In genomic region chr1:152440635-152441471, GRCh38 we compare ENCODE assay signal across 9 cellular contexts. TPM values are rescaled to one million over a fixed set of nuclear protein-coding genes. Genes with fewer than 3 reads are reported as not detected.
A peak's percentile ranks its signal among the peaks of the same experiment; 100 is the strongest.
DNase-seq lines count a peak whose midpoint lies in the region; ATAC-seq and TF ChIP-seq lines count a peak whose summit lies in the region.
"Had no signal": no experiment of that assay in that cellular context is flagged by ENCODE, and none has a peak within 500 bp of the region (broad histone marks: within the 10 kb centered on the region; RNA-seq: fewer than 3 reads in every experiment).

No MANE protein-coding gene starts in this region.

- no peaks in the 10 kb centered on the region for H3K79me2 ChIP-seq in hepatocyte

- in situ Hi-C loops in KBM-7 (cut with MboI; ENCODE audit: low pct_unique_long_range_greater_than_20kb, low sequenced_read_pairs) = loop anchor here (10.0 to 25.0 kb wide), 2 partner anchors 246 to 379 kb away; no protein-coding TSS in a partner anchor

- WGBS in hepatocyte (ENCODE audit: low lambda C conversion rate, missing lambda C conversion rate) = 49% methylated on average over 17 of the region's 17 CpGs

- no peaks in the 10 kb centered on the region for H3K9me3 ChIP-seq in hepatocyte (ENCODE audit: low read depth)

- no peaks in the 10 kb centered on the region for H3K36me3 ChIP-seq in hepatocyte (replicated peaks; ENCODE audit: insufficient read depth, low read depth)

- H3K9me2 ChIP-seq in hepatocyte (replicated peaks; ENCODE audit: insufficient read depth) = no peaks in the 10 kb centered on the region

- no peak overlapping the region for H3K4me3 ChIP-seq in hepatocyte

- H3K4me2 ChIP-seq in hepatocyte = no peak overlapping the region

- no peaks in the 10 kb centered on the region for H3K4me1 ChIP-seq in hepatocyte (ENCODE audit: insufficient read depth)

- H3K27me3 ChIP-seq in hepatocyte = no peaks in the 10 kb centered on the region

- no peaks in the 10 kb centered on the region for H4K20me1 ChIP-seq in hepatocyte (ENCODE audit: insufficient read depth, poor library complexity, severe bottlenecking)

- peak; percentile 93 for ATAC-seq in GM21717 (IDR thresholded peaks at IDR 0.05; ENCODE audit: unreplicated experiment)

- no peak for TF ChIP-seq CTCF in hepatocyte (IDR thresholded peaks at IDR 0.05; ENCODE audit: poor library complexity)

- H3K27ac ChIP-seq in hepatocyte = no peak overlapping the region

- peak; percentile 88 for DNase-seq in Daoy (ENCODE audit: low read depth)
- DNase-seq in KBM-7 = peak; percentile 73
- DNase-seq in SIG-M5 (lab: John Stamatoyannopoulos, UW) = peak; percentile 31
- DNase-seq in activated effector memory CD4-positive, alpha-beta T cell treated with Interleukin-2 at 50 U/mL for 16 hours = peak; percentile 56
- peak; percentile 63 for DNase-seq in globus pallidus (ENCODE audit: low spot score)
- peak; percentile 17 for DNase-seq in pulmonary artery endothelial cell (ENCODE audit: low read depth, low spot score)
- no peak for DNase-seq in hepatocyte (ENCODE audit: low spot score)

- H2AFZ ChIP-seq in hepatocyte = no peak overlapping the region

RNA-seq across cellular contexts. Expression of gene CRNN, which starts 26.8 kb away (rescaled TPM):
- total RNA-seq in Daoy (2014; rRNA removed; shearing (Covaris generic)) = not detected in 2 replicates
- total RNA-seq in pulmonary artery endothelial cell (not detected in 2 replicates), hepatocyte (not detected in 2 replicates)
- not detected in 2 replicates for polyA plus RNA-seq in hepatocyte
- total RNA-seq: glomerular endothelial cell had no signal
